ENCODE assay signal across 10 cellular contexts in the genomic region with DNA sequence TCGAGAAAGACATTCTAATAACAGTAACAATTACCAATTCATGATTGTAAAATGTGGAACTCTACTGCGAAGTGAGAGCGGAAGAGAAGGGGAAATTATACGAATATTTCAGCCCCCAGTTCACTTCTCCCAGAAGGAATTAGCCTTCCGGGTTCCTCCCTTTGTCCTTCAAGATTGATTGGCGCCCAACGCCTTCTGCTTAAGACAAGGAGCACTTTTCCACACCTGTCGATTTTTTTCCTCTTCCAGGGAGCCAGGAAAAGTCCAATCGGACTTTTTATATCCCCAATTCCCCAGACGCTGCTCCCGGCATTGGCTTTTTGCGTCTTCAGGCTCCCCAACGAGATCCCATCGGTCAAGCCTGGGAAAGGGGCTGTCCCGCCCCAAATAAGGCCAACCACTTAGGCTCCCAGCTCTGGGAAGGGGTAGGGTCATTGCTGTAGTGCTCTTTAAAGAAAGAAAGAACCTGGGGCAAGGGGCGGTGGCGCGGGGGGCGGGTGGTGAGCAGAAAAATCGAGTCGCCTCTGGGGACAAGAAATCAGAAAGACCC. TPM values are rescaled to one million over a fixed set of nuclear protein-coding genes. Genes with fewer than 3 reads are reported as not detected.
A peak's percentile ranks its signal among the peaks of the same experiment; 100 is the strongest.
DNase-seq lines count a peak whose midpoint lies in the region; ATAC-seq and TF ChIP-seq lines count a peak whose summit lies in the region.
"Had no signal": no experiment of that assay in that cellular context is flagged by ENCODE, and none has a peak within 500 bp of the region (broad histone marks: within the 10 kb centered on the region; RNA-seq: fewer than 3 reads in every experiment).

No MANE protein-coding gene starts in this region.

- H2BK5ac ChIP-seq in neuronal stem cell (ENCODE audit: low read length), result no peak overlapping the region

- H2BK12ac ChIP-seq in neuronal stem cell (ENCODE audit: low read length), result no peak overlapping the region

- peaks cover 9% of the 10 kb centered on the region for H3K9me3 Mint-ChIP-seq in CD4-positive, alpha-beta T cell
- no peaks in the 10 kb centered on the region for H3K9me3 Mint-ChIP-seq in activated CD4-positive, alpha-beta T cell treated with anti-CD3 and anti-CD28 coated beads for 36 hours (ENCODE audit: low read depth)

- no peak overlapping the region for H2BK15ac ChIP-seq in neuronal stem cell (ENCODE audit: low read length)

- no peak overlapping the region for H4K91ac ChIP-seq in neuronal stem cell (ENCODE audit: low read depth, low read length, poor library complexity)

- peaks cover 2% of the 10 kb centered on the region for H3K79me1 ChIP-seq in neuronal stem cell (ENCODE audit: low read depth, low read length)

- DNase-seq in CD4-positive, alpha-beta T cell, result no peak
- DNase-seq in SW480 (ENCODE audit: low spot score) (peak; percentile 4), cardiac muscle cell (ENCODE audit: low read depth in 1 of 2, low spot score in 1 of 2) (peak; percentile 4 to 83), neuronal stem cell (ENCODE audit: low spot score) (peak; percentile 39), Kasumi-1 (lab: John Stamatoyannopoulos, UW) (no peak), NOMO-1 treated with DMSO at 0.1 percent for 48 hours (lab: John Stamatoyannopoulos, UW; ENCODE audit: unreplicated experiment) (no peak)
- DNase-seq in activated CD4-positive, alpha-beta T cell treated with anti-CD3 and anti-CD28 coated beads for 36 hours, result no peak
- DNase-seq: NCI-H2171 had no signal

- peak overlapping the region; percentile 70 for H3K18ac ChIP-seq in neuronal stem cell (ENCODE audit: low read length)

- H3K4ac ChIP-seq in neuronal stem cell (ENCODE audit: low read length), result no peak overlapping the region

- H3K9me3 ChIP-seq in CD4-positive, alpha-beta T cell (ENCODE audit: control insufficient read depth, low read length), result no peaks in the 10 kb centered on the region
- no peaks in the 10 kb centered on the region for H3K9me3 ChIP-seq in cardiac muscle cell (ENCODE audit: low read depth)
- no peaks in the 10 kb centered on the region for H3K9me3 ChIP-seq in neuronal stem cell (replicated peaks in 1 of 2; ENCODE audit: control insufficient read depth in 2 of 2, insufficient read depth in 1 of 2, low read depth in 1 of 2, low read length in 2 of 2)

- peak overlapping the region; percentile 64 for H3K4me3 Mint-ChIP-seq in CD4-positive, alpha-beta T cell
- H3K4me3 Mint-ChIP-seq in activated CD4-positive, alpha-beta T cell treated with anti-CD3 and anti-CD28 coated beads for 36 hours, result no peak overlapping the region

- CTCF ChIA-PET in CD4-positive, alpha-beta T cell (lab: Charles Lee), result no interaction called here
- CTCF ChIA-PET in activated CD4-positive, alpha-beta T cell treated with anti-CD3 and anti-CD28 coated beads for 36 hours (lab: Charles Lee), result no interaction called here

- H3K27ac Mint-ChIP-seq in CD4-positive, alpha-beta T cell, result no peak overlapping the region
- H3K27ac Mint-ChIP-seq in activated CD4-positive, alpha-beta T cell treated with anti-CD3 and anti-CD28 coated beads for 36 hours, result no peak overlapping the region

- no peak overlapping the region for H3K14ac ChIP-seq in neuronal stem cell (ENCODE audit: low read length)

- H3K27me3 Mint-ChIP-seq in CD4-positive, alpha-beta T cell, result peaks cover 46% of the 10 kb centered on the region
- H3K27me3 Mint-ChIP-seq in activated CD4-positive, alpha-beta T cell treated with anti-CD3 and anti-CD28 coated beads for 36 hours, result peaks cover 32% of the 10 kb centered on the region

- H3K4me3 ChIP-seq in cardiac muscle cell (peak overlapping the region; percentile 73), neuronal stem cell (ENCODE audit: low read length in 2 of 2) (peak overlapping the region; percentile 64 to 96)

- no peak overlapping the region for H2AK5ac ChIP-seq in neuronal stem cell (ENCODE audit: low read depth, low read length)

- H3K9ac ChIP-seq in neuronal stem cell (ENCODE audit: low read depth, low read length, poor library complexity), result no peak overlapping the region

- POLR2A ChIA-PET in CD4-positive, alpha-beta T cell (lab: Charles Lee), result no interaction called here
- POLR2A ChIA-PET in activated CD4-positive, alpha-beta T cell treated with anti-CD3 and anti-CD28 coated beads for 36 hours (lab: Charles Lee), result no interaction called here

- intact Hi-C loops in CD4-positive, alpha-beta T cell (cut with DNase I, micrococcal nuclease), result no loop called here
- intact Hi-C loops in activated CD4-positive, alpha-beta T cell treated with anti-CD3 and anti-CD28 coated beads for 36 hours (cut with DNase I, micrococcal nuclease), result no loop called here

- H2BK120ac ChIP-seq in neuronal stem cell (ENCODE audit: low read depth, low read length), result no peak overlapping the region

- peaks cover 6% of the 10 kb centered on the region for H3K27me3 ChIP-seq in CD4-positive, alpha-beta T cell (ENCODE audit: control insufficient read depth, insufficient read depth, low read length)
- no peaks in the 10 kb centered on the region for H3K27me3 ChIP-seq in cardiac muscle cell
- peaks cover 0 to 31% (median 0%) of the 10 kb centered on the region in 3 experiments for H3K27me3 ChIP-seq in neuronal stem cell (ENCODE audit: control insufficient read depth in 3 of 3, insufficient read depth in 3 of 3, low read depth in 1 of 3, low read length in 3 of 3)

- H3K4me1 ChIP-seq in cardiac muscle cell (ENCODE audit: low read depth) (peaks cover 16% of the 10 kb centered on the region), neuronal stem cell (ENCODE audit: control insufficient read depth in 2 of 2, insufficient read depth in 1 of 2, low read depth in 1 of 2, low read length in 2 of 2) (peaks cover 0 to 3% of the 10 kb centered on the region in 2 donors)

- H3K36me3 ChIP-seq in cardiac muscle cell (no peaks in the 10 kb centered on the region), neuronal stem cell (replicated peaks in 1 of 2; ENCODE audit: control insufficient read depth in 2 of 2, insufficient read depth in 2 of 2, low read length in 2 of 2) (no peaks in the 10 kb centered on the region)

- no peak for TF ChIP-seq CTCF in CD4-positive, alpha-beta T cell (IDR thresholded peaks at IDR 0.05)
- no peak for TF ChIP-seq CTCF in cardiac muscle cell (IDR thresholded peaks at IDR 0.05; ENCODE audit: low read depth, low read length)

- H3K4me1 Mint-ChIP-seq in CD4-positive, alpha-beta T cell (ENCODE audit: low read depth), result no peaks in the 10 kb centered on the region
- no peaks in the 10 kb centered on the region for H3K4me1 Mint-ChIP-seq in activated CD4-positive, alpha-beta T cell treated with anti-CD3 and anti-CD28 coated beads for 36 hours

- no peaks in the 10 kb centered on the region for H3K36me3 Mint-ChIP-seq in CD4-positive, alpha-beta T cell (ENCODE audit: low read depth)
- no peaks in the 10 kb centered on the region for H3K36me3 Mint-ChIP-seq in activated CD4-positive, alpha-beta T cell treated with anti-CD3 and anti-CD28 coated beads for 36 hours (ENCODE audit: low read depth)

- no CpG with 5 or more reads among the region's 21 CpGs for WGBS in neuronal stem cell (ENCODE audit: extremely low coverage in 2 of 2, insufficient read length in 2 of 2, insufficient replicate concordance in 1 of 2), 2 donors

- no peak overlapping the region for H4K8ac ChIP-seq in neuronal stem cell (ENCODE audit: low read depth, low read length)

- peak overlapping the region; percentile 86 for H3K4me2 ChIP-seq in neuronal stem cell (ENCODE audit: insufficient read depth, low read length, poor library complexity, severe bottlenecking)

- no peak overlapping the region for H3K23ac ChIP-seq in neuronal stem cell (ENCODE audit: low read depth, low read length, poor library complexity)

- H2AFZ ChIP-seq in neuronal stem cell (ENCODE audit: low read length), result peak overlapping the region; percentile 99

- ATAC-seq in CD4-positive, alpha-beta T cell (ENCODE audit: poor library complexity), result no peak
- no peak for ATAC-seq in activated CD4-positive, alpha-beta T cell treated with anti-CD3 and anti-CD28 coated beads for 36 hours
- ATAC-seq in GM18870 (IDR thresholded peaks at IDR 0.05; ENCODE audit: unreplicated experiment), result no peak

- no peak overlapping the region for H3K27ac ChIP-seq in CD4-positive, alpha-beta T cell (ENCODE audit: low read depth, low read length)
- H3K27ac ChIP-seq in cardiac muscle cell (peak overlapping the region; percentile 98), neuronal stem cell (replicated peaks; ENCODE audit: low read length) (peak overlapping the region; percentile 66)

RNA-seq across cellular contexts. Expression of gene DSC2, which starts 1.5 kb away (rescaled TPM):
- not detected for total RNA-seq in CD4-positive, alpha-beta T cell
- 14.9 and 19.0 TPM in 2 replicates for total RNA-seq in cardiac muscle cell
- 15.9 and 19.8 TPM in 2 replicates for polyA plus RNA-seq in cardiac muscle cell
- polyA plus RNA-seq in neuronal stem cell (2013, experiment 1 of 2), result 6.9 TPM
- 7.0 TPM for polyA plus RNA-seq in neuronal stem cell (2013, experiment 2 of 2)
- under 1 TPM in 1 of 2 experiments, not detected in 1; 0.05 TPM for total RNA-seq in activated CD4-positive, alpha-beta T cell treated with anti-CD3 and anti-CD28 coated beads for 36 hours
- total RNA-seq: activated CD8-positive, alpha-beta memory T cell treated with anti-CD3 and anti-CD28 coated beads for 36 hours had no signal

RNA-seq across cellular contexts. Expression of gene DSC3, which starts 58.1 kb away (rescaled TPM):
- total RNA-seq in CD4-positive, alpha-beta T cell, result not detected
- total RNA-seq in cardiac muscle cell, result 1.2 and 3.3 TPM in 2 replicates
- 0.81 and 1.5 TPM in 2 replicates for polyA plus RNA-seq in cardiac muscle cell
- polyA plus RNA-seq in neuronal stem cell (2013, experiment 1 of 2), result 1.1 TPM
- polyA plus RNA-seq in neuronal stem cell (2013, experiment 2 of 2), result 1.1 TPM
- under 1 TPM in 1 of 2 experiments, not detected in 1; 0.02 TPM for total RNA-seq in activated CD4-positive, alpha-beta T cell treated with anti-CD3 and anti-CD28 coated beads for 36 hours

Comparison
In these comparisons a context has a peak if more than half of its experiments do, and no peak if none do; other contexts are left out.
1. DNase-seq: peak in SW480 (single experiment), cardiac muscle cell (2 of 2) and neuronal stem cell (single experiment); none in CD4-positive, alpha-beta T cell (0 of 10), activated CD4-positive, alpha-beta T cell treated with anti-CD3 and anti-CD28 coated beads for 36 hours (single experiment), Kasumi-1 (0 of 2) and NOMO-1 treated with DMSO at 0.1 percent for 48 hours (single experiment).
2. RNA of gene DSC2, which starts 1.5 kb away (total RNA-seq): 14.9 to 19.0 TPM in cardiac muscle cell; 0.05 TPM in activated CD4-positive, alpha-beta T cell treated with anti-CD3 and anti-CD28 coated beads for 36 hours and not detected in CD4-positive, alpha-beta T cell; every median in the first group is over 10 times any median in the second.